22 cellular contexts compared by ENCODE assay signal in the genomic region with DNA sequence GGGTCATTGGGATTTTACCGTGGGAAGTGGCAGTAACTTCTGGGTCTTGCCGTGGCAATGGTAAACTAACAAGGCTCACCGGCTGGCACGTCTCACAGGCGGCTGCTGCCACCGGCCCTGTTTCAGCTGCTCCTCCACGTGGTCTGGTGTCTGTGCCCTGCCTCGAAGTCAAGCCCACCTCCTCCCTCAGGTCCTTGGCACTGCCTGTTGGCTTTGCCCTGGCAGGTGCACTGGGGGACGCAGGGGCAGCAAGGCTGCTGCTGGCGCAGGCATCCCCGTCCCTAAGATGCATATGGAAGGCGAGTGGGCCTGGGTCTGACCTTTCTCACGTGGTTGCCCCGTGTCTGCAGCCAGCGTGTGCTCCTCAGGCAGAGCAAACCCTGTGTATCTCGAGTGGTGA.
DNase-seq lines count a peak whose midpoint lies in the region; ATAC-seq, FAIRE-seq and TF ChIP-seq lines count a peak whose summit lies in the region.
"Had no signal": no experiment of that assay in that cellular context is flagged by ENCODE, and none has a peak within 500 bp of the region (broad histone marks: within the 10 kb centered on the region; RNA-seq: fewer than 3 reads in every experiment).

No MANE protein-coding gene starts in this region.

- H3K27me3 Mint-ChIP-seq in chondrocyte (ENCODE audit: low read depth), result peaks cover 27% of the 10 kb centered on the region

- H4K12ac ChIP-seq in trophoblast cell (ENCODE audit: low read depth, low read length), result no peak overlapping the region

- H4K91ac ChIP-seq in H1 (replicated peaks; ENCODE audit: insufficient read length, low read length), result no peak overlapping the region
- no peak overlapping the region for H4K91ac ChIP-seq in trophoblast cell (ENCODE audit: low read depth, low read length)

- H3K9ac ChIP-seq in H1 (replicated peaks in 1 of 4; ENCODE audit: extremely low read depth in 1 of 4, low read depth in 3 of 4, low read length in 3 of 4), result no peak overlapping the region
- no peak overlapping the region for H3K9ac ChIP-seq in trophoblast cell (ENCODE audit: low read length)
- H3K9ac ChIP-seq: GM23248 had no signal

- POLR2A ChIA-PET in H1 (lab: Charles Lee; ENCODE audit: partially characterized antibody), result interaction anchor here (0.6 kb wide), 1 partner anchor 26 kb away, joined by 3 read pairs; no protein-coding TSS in a partner anchor

- H3K27me3 ChIP-seq in H1 (replicated peaks in 1 of 4; ENCODE audit: control insufficient read depth in 3 of 4, extremely low read depth in 1 of 4, insufficient read depth in 3 of 4, low read length in 3 of 4), result no peaks in the 10 kb centered on the region; a peak in 3 of 7 replicates
- H3K27me3 ChIP-seq in trophoblast cell (ENCODE audit: insufficient read depth, low read length), result no peaks in the 10 kb centered on the region
- H3K27me3 ChIP-seq in aorta (ENCODE audit: control insufficient read depth in 1 of 2, insufficient read depth in 2 of 2, low read length in 1 of 2), result no peaks in the 10 kb centered on the region
- H3K27me3 ChIP-seq: BE2C had no signal

- 83% methylated on average over 12 of the region's 16 CpGs; no CpG with 5 or more reads in 1 of the 2 experiments for WGBS in H1 (ENCODE audit: extremely low coverage in 1 of 2, insufficient coverage in 1 of 2, insufficient read length in 1 of 2, insufficient replicate concordance in 2 of 2, low coverage in 1 of 2, low lambda C conversion rate in 2 of 2, missing lambda C conversion rate in 1 of 2), 2 experiments
- no CpG with 5 or more reads among the region's 16 CpGs for WGBS in trophoblast cell (ENCODE audit: extremely low coverage, insufficient coverage, insufficient read length)
- WGBS in aorta, 2 donors, result 92 to 94% methylated on average over 16 of the region's 16 CpGs

- H4K8ac ChIP-seq in H1 (ENCODE audit: extremely low read depth, insufficient read depth, low read length) (peak overlapping the region; percentile 46), trophoblast cell (ENCODE audit: low read depth, low read length) (no peak overlapping the region)

- no peak for TF ChIP-seq CTCF in chondrocyte (IDR thresholded peaks at IDR 0.05)
- TF ChIP-seq CTCF in H1 (IDR thresholded peaks at IDR 0.05; ENCODE audit: control extremely low read depth in 1 of 3, insufficient read depth in 1 of 3, low read depth in 1 of 3, low read length in 3 of 3), result no peak

- H3K14ac ChIP-seq in H1 (ENCODE audit: insufficient read length) (no peak overlapping the region), trophoblast cell (ENCODE audit: low read length) (no peak overlapping the region)

- H3K27ac ChIP-seq in H1 (ENCODE audit: low read depth, low read length) (no peak overlapping the region), trophoblast cell (ENCODE audit: low read depth, low read length) (no peak overlapping the region), aorta (ENCODE audit: low read depth in 1 of 2, low read length in 2 of 2) (no peak overlapping the region)
- H3K27ac ChIP-seq: GM23248 had no signal

- 0 out of 2 replicates have a peak overlapping the region, but pooled peaks have one; percentile 32 for H2BK20ac ChIP-seq in H1 (ENCODE audit: low read length)

- H2AFZ ChIP-seq in H1 (ENCODE audit: low read length), result no peak overlapping the region
- no peak overlapping the region for H2AFZ ChIP-seq in trophoblast cell (ENCODE audit: insufficient read depth, low read length, poor library complexity)
- H2AFZ ChIP-seq: GM23248 had no signal

- H3K36me3 ChIP-seq in H1 (ENCODE audit: control insufficient read depth in 2 of 4, insufficient read depth in 4 of 4, low read length in 3 of 4), result no peaks in the 10 kb centered on the region
- no peaks in the 10 kb centered on the region for H3K36me3 ChIP-seq in trophoblast cell (ENCODE audit: control insufficient read depth in 1 of 2, insufficient read depth in 2 of 2, low read length in 2 of 2)
- H3K36me3 ChIP-seq in aorta (ENCODE audit: control insufficient read depth in 1 of 2, insufficient read depth in 2 of 2, low read length in 1 of 2), result no peaks in the 10 kb centered on the region
- H3K36me3 ChIP-seq: BE2C had no signal

- H2BK12ac ChIP-seq in H1 (ENCODE audit: low read depth, low read length), result peak overlapping the region; percentile 60; the same call in 1 of the 2 replicates
- H2BK12ac ChIP-seq in trophoblast cell (ENCODE audit: low read length), result no peak overlapping the region

- no peak overlapping the region for H3K4me2 ChIP-seq in H1 (ENCODE audit: insufficient read depth in 1 of 2, low read depth in 2 of 2, low read length in 2 of 2)
- no peak overlapping the region for H3K4me2 ChIP-seq in trophoblast cell (ENCODE audit: low read length)

- TF ChIP-seq RAD21 in H1 (IDR thresholded peaks at IDR 0.05 in 1 of 2, conservative IDR thresholded peaks at IDR 0.05 in 1 of 2; ENCODE audit: low read depth in 2 of 2, low read length in 2 of 2), result no peak

- no peaks in the 10 kb centered on the region for H4K20me1 ChIP-seq in H1 (replicated peaks in 1 of 2; ENCODE audit: control insufficient read depth in 1 of 2, insufficient read depth in 2 of 2, low read length in 2 of 2)

- H3K27ac Mint-ChIP-seq in chondrocyte (ENCODE audit: unreplicated experiment), result no peak overlapping the region
- H3K27ac Mint-ChIP-seq: CD4-positive, CD25-positive, alpha-beta regulatory T cell; CD8-positive, alpha-beta memory T cell had no signal

- H3K56ac ChIP-seq in H1 (replicated peaks; ENCODE audit: insufficient read length, low read depth, low read length), result no peak overlapping the region

- peaks cover 14% of the 10 kb centered on the region for H3K4me1 Mint-ChIP-seq in chondrocyte (ENCODE audit: low read depth)
- H3K4me1 Mint-ChIP-seq: CD4-positive, CD25-positive, alpha-beta regulatory T cell; CD8-positive, alpha-beta memory T cell had no signal

- no peak for TF ChIP-seq POLR2A in H1 (IDR thresholded peaks at IDR 0.05; ENCODE audit: control extremely low read depth in 1 of 2, low read depth in 2 of 2, low read length in 2 of 2)

- FAIRE-seq in H1 (lab: Jason Lieb, UNC), result no peak
- FAIRE-seq: A204.1, GM12878, GM19239, H54 had no signal

- H3K4me3 Mint-ChIP-seq in chondrocyte (ENCODE audit: unreplicated experiment), result no peak overlapping the region
- H3K4me3 Mint-ChIP-seq: CD4-positive, CD25-positive, alpha-beta regulatory T cell; CD8-positive, alpha-beta memory T cell had no signal

- H4K5ac ChIP-seq in H1 (ENCODE audit: insufficient read length, low read depth, low read length), result no peak overlapping the region

- H3K23ac ChIP-seq in H1 (ENCODE audit: insufficient read length) (no peak overlapping the region), trophoblast cell (ENCODE audit: low read length) (no peak overlapping the region)

- no peaks in the 10 kb centered on the region for H3K9me3 ChIP-seq in H1 (ENCODE audit: insufficient read depth in 2 of 2, low read depth in 1 of 2, low read length in 1 of 2)
- H3K9me3 ChIP-seq in trophoblast cell (ENCODE audit: insufficient read depth, low read depth, low read length), result peaks cover 2% of the 10 kb centered on the region
- peaks cover 1% of the 10 kb centered on the region for H3K9me3 ChIP-seq in aorta (ENCODE audit: control insufficient read depth, low read length)
- H3K9me3 ChIP-seq: BE2C had no signal

- H3K79me1 ChIP-seq in H1 (ENCODE audit: low read depth, low read length) (no peaks in the 10 kb centered on the region), trophoblast cell (ENCODE audit: low read length) (no peaks in the 10 kb centered on the region)

- H3K4me3 ChIP-seq in H1 (ENCODE audit: extremely low read depth in 1 of 4, insufficient read depth in 2 of 4, low read depth in 3 of 4, low read length in 4 of 4), result no peak overlapping the region
- H3K4me3 ChIP-seq in trophoblast cell (ENCODE audit: low read depth, low read length), result peak overlapping the region; percentile 30
- H3K4me3 ChIP-seq in aorta (ENCODE audit: low read length in 2 of 2), result no peak overlapping the region
- H3K4me3 ChIP-seq: GM12878, GM23248 had no signal

- TF ChIP-seq EP300 in H1 (IDR thresholded peaks at IDR 0.05; ENCODE audit: borderline replicate concordance in 1 of 2, low read depth in 2 of 2, low read length in 2 of 2), result no peak

- no peaks in the 10 kb centered on the region for H3K36me3 Mint-ChIP-seq in chondrocyte (ENCODE audit: low read depth)
- H3K36me3 Mint-ChIP-seq: CD4-positive, CD25-positive, alpha-beta regulatory T cell had no signal

- H3K18ac ChIP-seq in H1 (ENCODE audit: extremely low read depth, low read length) (no peak overlapping the region), trophoblast cell (ENCODE audit: low read length) (no peak overlapping the region)

- no peaks in the 10 kb centered on the region for H3K9me3 Mint-ChIP-seq in chondrocyte (ENCODE audit: low read depth)
- H3K9me3 Mint-ChIP-seq: CD4-positive, CD25-positive, alpha-beta regulatory T cell; CD8-positive, alpha-beta memory T cell had no signal

- DNase-seq in chondrocyte (ENCODE audit: low spot score), result peak; percentile 86
- no peak for DNase-seq in H1 (ENCODE audit: low read depth in 1 of 2, low spot score in 2 of 2)
- DNase-seq in trophoblast cell, result no peak
- DNase-seq in aorta, result peak; percentile 25 to 57
- DNase-seq in T-helper 2 cell, result no peak
- DNase-seq: ACHN; BE2C; C1 segment of cervical spinal cord; CD4-positive, CD25-positive, alpha-beta regulatory T cell; CD8-positive, alpha-beta memory T cell; COR-L47; DMS 273 treated with DMSO at 0.1 percent for 48 hours; DMS53; DND-41; EL; GM23248; HCEC 1CT had no signal

- H2BK120ac ChIP-seq in H1 (replicated peaks; ENCODE audit: low read depth, low read length) (no peak overlapping the region), trophoblast cell (ENCODE audit: insufficient read depth, low read length, poor library complexity) (no peak overlapping the region)

- H3K4me1 ChIP-seq in H1 (replicated peaks in 1 of 4; ENCODE audit: control insufficient read depth in 3 of 4, insufficient read depth in 4 of 4, low read length in 3 of 4) (no peaks in the 10 kb centered on the region), trophoblast cell (ENCODE audit: control insufficient read depth in 1 of 2, insufficient read depth in 2 of 2, low read length in 2 of 2) (no peaks in the 10 kb centered on the region), aorta (ENCODE audit: control insufficient read depth in 1 of 2, insufficient read depth in 2 of 2, low read length in 2 of 2) (no peaks in the 10 kb centered on the region)
- H3K4me1 ChIP-seq: BE2C had no signal

- H2BK5ac ChIP-seq in H1 (ENCODE audit: low read depth, low read length) (no peak overlapping the region), trophoblast cell (ENCODE audit: low read depth, low read length, poor library complexity) (no peak overlapping the region)

- H2BK15ac ChIP-seq in H1 (ENCODE audit: low read length), result peak overlapping the region; percentile 95; the same call in 1 of the 2 replicates

- H2AK5ac ChIP-seq in H1 (ENCODE audit: low read depth, low read length), result no peak overlapping the region
- no peak overlapping the region for H2AK5ac ChIP-seq in trophoblast cell (ENCODE audit: low read length)

- H3K79me2 ChIP-seq in H1 (ENCODE audit: control insufficient read depth in 1 of 2, insufficient read depth in 2 of 2, low read length in 2 of 2), result no peaks in the 10 kb centered on the region
- no peaks in the 10 kb centered on the region for H3K79me2 ChIP-seq in trophoblast cell (ENCODE audit: control insufficient read depth, insufficient read depth, low read length, poor library complexity)

- H3K23me2 ChIP-seq in H1 (ENCODE audit: low read depth, low read length), result no peaks in the 10 kb centered on the region

- no peak for ATAC-seq in aorta (ENCODE audit: low FRiP score)
- ATAC-seq in GM18868 (IDR thresholded peaks at IDR 0.05; ENCODE audit: unreplicated experiment), result no peak
- ATAC-seq: GM12878 had no signal

- intact Hi-C loops in aorta (cut with DNase I), result no loop called here

- CTCF ChIA-PET in H1 (lab: Charles Lee; ENCODE audit: partially characterized antibody), result interaction anchor here (1.4 to 9.2 kb wide), 3 partner anchors 74 to 261 kb away, joined by 3 to 95 read pairs (median 3); no protein-coding TSS in a partner anchor

- H3K4ac ChIP-seq in H1 (replicated peaks; ENCODE audit: insufficient read length, low read depth, low read length), result no peak overlapping the region
- H3K4ac ChIP-seq in trophoblast cell (ENCODE audit: low read depth, low read length), result no peak overlapping the region

Comparison
In these comparisons a context has a peak if more than half of its experiments do, and no peak if none do; other contexts are left out.
1. DNase-seq: peak in chondrocyte (single experiment) and aorta (2 of 2); none in H1 (0 of 2), trophoblast cell (0 of 2) and T-helper 2 cell (0 of 5).